ENCODE assay signal across 8 cellular contexts in the genomic region with DNA sequence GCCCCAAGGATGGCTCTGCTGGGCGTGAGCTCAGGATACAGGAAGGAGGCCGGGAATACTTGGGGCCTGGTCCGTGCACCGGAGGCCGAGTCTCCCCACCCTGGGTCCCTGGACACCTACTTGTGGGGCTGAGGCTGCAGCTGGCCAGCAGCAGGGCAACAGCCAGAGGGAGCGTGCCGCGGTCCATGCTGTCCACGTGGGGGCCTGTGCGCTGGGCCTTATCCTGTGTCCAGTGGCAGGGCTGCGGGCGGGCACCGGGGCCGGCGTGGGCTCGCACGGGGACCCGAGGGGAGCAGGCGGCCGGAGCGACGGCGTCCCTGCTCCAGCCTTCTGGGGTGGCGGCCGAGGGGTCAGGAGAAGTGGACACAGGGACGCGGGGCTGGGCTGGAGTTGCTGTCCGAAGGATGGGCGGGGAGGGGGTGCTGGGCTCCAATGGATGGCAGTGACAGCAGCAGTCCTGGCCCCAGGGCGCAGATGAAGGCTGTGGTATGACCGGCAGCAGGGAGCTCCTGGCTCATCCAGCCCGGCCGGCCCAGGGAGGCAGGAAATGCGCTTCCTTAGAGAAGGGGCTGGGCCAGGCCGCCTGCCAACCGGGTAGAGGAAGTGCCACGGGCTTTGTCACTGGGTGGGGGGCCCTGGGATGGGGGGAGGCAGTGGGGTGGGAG. TPM values are rescaled to one million over a fixed set of nuclear protein-coding genes. Genes with fewer than 3 reads are reported as not detected.
DNase-seq lines count a peak whose midpoint lies in the region; ATAC-seq and TF ChIP-seq lines count a peak whose summit lies in the region.

A gene (minus strand): TSS at position 490 of the 665 bp plus-strand sequence. CDS start 303 bp downstream, at position 187.

- H3K4me2 ChIP-seq in GM23248 (ENCODE audit: unreplicated experiment), result peak within 1 kb of the TSS; percentile 93
- H3K4me2 ChIP-seq in osteoblast (ENCODE audit: insufficient read depth, low read length), result peak within 1 kb of the TSS; percentile 81

- H3K27me3 ChIP-seq in GM23248 (replicated peaks; ENCODE audit: insufficient read depth) (no peaks in the 10 kb centered on the region), foreskin keratinocyte (no peaks in the 10 kb centered on the region), osteoblast (ENCODE audit: insufficient read depth, low read length) (no peaks in the 10 kb centered on the region)

- H3K9me3 ChIP-seq in GM23248 (ENCODE audit: low read depth) (no peaks in the 10 kb centered on the region), osteoblast (ENCODE audit: low read depth, low read length) (peaks cover 4% of the 10 kb centered on the region)

- H3K4me1 Mint-ChIP-seq in activated T-helper 1 cell treated with anti-CD3 and anti-CD28 coated beads, Interleukin-12 subunit alpha, Interleukin-12 subunit beta, Interleukin-2, Interleukin-4 antibody, amounts not matched to agents 30 ng/mL and 10 ng/mL and 1 ng/mL, durations not matched to agents 14 hours and 24 hours and 36 hours (ENCODE audit: low read depth), result peaks cover 21% of the 10 kb centered on the region

- in situ Hi-C loops in GM23248 (cut with MboI) (no loop called here), G401 (cut with HindIII; ENCODE audit: low sequenced_read_pairs) (no loop called here)

- H3K27me3 Mint-ChIP-seq in activated T-helper 1 cell treated with anti-CD3 and anti-CD28 coated beads, Interleukin-12 subunit alpha, Interleukin-12 subunit beta, Interleukin-2, Interleukin-4 antibody, amounts not matched to agents 30 ng/mL and 10 ng/mL and 1 ng/mL, durations not matched to agents 14 hours and 24 hours and 36 hours (ENCODE audit: insufficient read depth), result peaks cover 2% of the 10 kb centered on the region

- H3K9me2 ChIP-seq in GM23248 (ENCODE audit: insufficient read depth), result no peaks in the 10 kb centered on the region

- peak within 1 kb of the TSS; percentile 93 for H3K27ac Mint-ChIP-seq in activated T-helper 1 cell treated with anti-CD3 and anti-CD28 coated beads, Interleukin-12 subunit alpha, Interleukin-12 subunit beta, Interleukin-2, Interleukin-4 antibody, amounts not matched to agents 30 ng/mL and 10 ng/mL and 1 ng/mL, durations not matched to agents 14 hours and 24 hours and 36 hours

- intact Hi-C loops in activated T-helper 1 cell treated with anti-CD3 and anti-CD28 coated beads, Interleukin-12 subunit alpha, Interleukin-12 subunit beta, Interleukin-2, Interleukin-4 antibody, amounts not matched to agents 30 ng/mL and 10 ng/mL and 1 ng/mL, durations not matched to agents 14 hours and 24 hours and 36 hours (cut with micrococcal nuclease), result no loop called here

- 0 to 1% methylated on average over 29 to 32 of the region's 37 CpGs for WGBS in GM23248 (ENCODE audit: low coverage in 1 of 2, low lambda C conversion rate in 2 of 2, missing lambda C conversion rate in 2 of 2), 2 experiments

- no peak for TF ChIP-seq CTCF in foreskin keratinocyte (conservative IDR thresholded peaks at IDR 0.05)
- peak; percentile 6 for TF ChIP-seq CTCF in osteoblast (IDR thresholded peaks at IDR 0.05; ENCODE audit: extremely low read depth, low read depth, low read length)

- peaks cover 11% of the 10 kb centered on the region for H3K36me3 Mint-ChIP-seq in activated T-helper 1 cell treated with anti-CD3 and anti-CD28 coated beads, Interleukin-12 subunit alpha, Interleukin-12 subunit beta, Interleukin-2, Interleukin-4 antibody, amounts not matched to agents 30 ng/mL and 10 ng/mL and 1 ng/mL, durations not matched to agents 14 hours and 24 hours and 36 hours (ENCODE audit: low read depth)

- H3K79me2 ChIP-seq in GM23248 (ENCODE audit: insufficient read depth) (peaks cover 51% of the 10 kb centered on the region), osteoblast (ENCODE audit: insufficient read depth, low read length) (peaks cover 52% of the 10 kb centered on the region)

- peaks cover 7% of the 10 kb centered on the region; the same call in 1 of the 2 replicates for H3K36me3 ChIP-seq in GM23248 (ENCODE audit: low read depth)
- H3K36me3 ChIP-seq in osteoblast (ENCODE audit: insufficient read depth, low read length), result peaks cover 37% of the 10 kb centered on the region

- DNase-seq in A172 (ENCODE audit: low spot score) (peak; percentile 83), GM23248 (peak; percentile 80), foreskin keratinocyte (no peak), osteoblast (ENCODE audit: insufficient read length, low spot score, missing footprints) (peak; percentile 94), G401 (ENCODE audit: low spot score) (no peak)
- no peak for DNase-seq in activated T-helper 1 cell treated with anti-CD3 and anti-CD28 coated beads, Interleukin-12 subunit alpha, Interleukin-12 subunit beta, Interleukin-2, Interleukin-4 antibody, amounts not matched to agents 30 ng/mL and 10 ng/mL and 1 ng/mL, durations not matched to agents 14 hours and 24 hours and 36 hours (ENCODE audit: low spot score)

- H3F3A ChIP-seq in GM23248 (ENCODE audit: insufficient read depth), result no peaks in the 10 kb centered on the region; the same call in 1 of the 2 replicates

- H3K4me3 Mint-ChIP-seq in activated T-helper 1 cell treated with anti-CD3 and anti-CD28 coated beads, Interleukin-12 subunit alpha, Interleukin-12 subunit beta, Interleukin-2, Interleukin-4 antibody, amounts not matched to agents 30 ng/mL and 10 ng/mL and 1 ng/mL, durations not matched to agents 14 hours and 24 hours and 36 hours, result peak within 1 kb of the TSS; percentile 86

- H4K20me1 ChIP-seq in GM23248 (ENCODE audit: insufficient read depth) (no peaks in the 10 kb centered on the region), osteoblast (ENCODE audit: insufficient read depth, low read length) (peaks cover 18% of the 10 kb centered on the region)

- peaks cover 7% of the 10 kb centered on the region for H3K9me3 Mint-ChIP-seq in activated T-helper 1 cell treated with anti-CD3 and anti-CD28 coated beads, Interleukin-12 subunit alpha, Interleukin-12 subunit beta, Interleukin-2, Interleukin-4 antibody, amounts not matched to agents 30 ng/mL and 10 ng/mL and 1 ng/mL, durations not matched to agents 14 hours and 24 hours and 36 hours

- peak; percentile 41 for ATAC-seq in foreskin keratinocyte
- no peak for ATAC-seq in GM21825 (IDR thresholded peaks at IDR 0.05; ENCODE audit: unreplicated experiment)
- ATAC-seq in GM21447 (IDR thresholded peaks at IDR 0.05; ENCODE audit: unreplicated experiment), result no peak

- peak within 1 kb of the TSS; percentile 91 for H3K9ac ChIP-seq in GM23248

- peak within 1 kb of the TSS; percentile 95 for H3K4me3 ChIP-seq in GM23248
- H3K4me3 ChIP-seq in osteoblast (ENCODE audit: insufficient read depth, low read length), result peak within 1 kb of the TSS; percentile 90

- H3K4me1 ChIP-seq in GM23248 (ENCODE audit: insufficient read depth) (peaks cover 19% of the 10 kb centered on the region), foreskin keratinocyte (no peaks in the 10 kb centered on the region), osteoblast (ENCODE audit: insufficient read depth, low read length) (peaks cover 35% of the 10 kb centered on the region)

- peak within 1 kb of the TSS; percentile 78 for H3K27ac ChIP-seq in GM23248
- no peak within 1 kb of the TSS for H3K27ac ChIP-seq in foreskin keratinocyte
- H3K27ac ChIP-seq in osteoblast (ENCODE audit: low read depth, low read length), result peak within 1 kb of the TSS; percentile 65

- peak within 1 kb of the TSS; percentile 68 for H2AFZ ChIP-seq in GM23248
- H2AFZ ChIP-seq in osteoblast (ENCODE audit: low read length), result peak within 1 kb of the TSS; percentile 54

RNA-seq across cellular contexts. Expression of the gene that starts here (rescaled TPM):
- 35.4 and 49.5 TPM in 2 replicates for total RNA-seq in A172 (2014; rRNA removed; shearing (Covaris generic))
- 54.5 and 57.4 TPM in 2 replicates for total RNA-seq in GM23248 (2014; rRNA removed; shearing (Covaris generic))
- polyA plus RNA-seq in GM23248 (2016; fragmentation: Nextera tagmentation; extraction: Ambion mirVana) (226 and 232 TPM in 2 replicates), foreskin keratinocyte (4.9 and 5.4 TPM in 2 replicates)
- 32.2 and 33.0 TPM in 2 replicates for total RNA-seq in activated T-helper 1 cell treated with anti-CD3 and anti-CD28 coated beads, Interleukin-12 subunit alpha, Interleukin-12 subunit beta, Interleukin-2, Interleukin-4 antibody, amounts not matched to agents 30 ng/mL and 10 ng/mL and 1 ng/mL, durations not matched to agents 14 hours and 24 hours and 36 hours
- total RNA-seq in foreskin keratinocyte (3.1 TPM in 2 replicates), osteoblast (60.8 and 87.5 TPM in 2 replicates)
- 2.6 and 4.4 TPM in 2 replicates for total RNA-seq in G401 (2014; rRNA removed; shearing (Covaris generic))

Comparison
In these comparisons a context has a peak if more than half of its experiments do, and no peak if none do; other contexts are left out.
1. RNA of the gene that starts here (polyA plus RNA-seq): 226 to 232 TPM in GM23248; 4.9 to 5.4 TPM in foreskin keratinocyte; every median in the first group is over 10 times any median in the second.
2. DNase-seq: peak in A172 (single experiment), GM23248 (single experiment) and osteoblast (single experiment); none in activated T-helper 1 cell treated with anti-CD3 and anti-CD28 coated beads, Interleukin-12 subunit alpha, Interleukin-12 subunit beta, Interleukin-2, Interleukin-4 antibody, amounts not matched to agents 30 ng/mL and 10 ng/mL and 1 ng/mL, durations not matched to agents 14 hours and 24 hours and 36 hours (single experiment), foreskin keratinocyte (0 of 2) and G401 (single experiment).